In the genomic region with DNA sequence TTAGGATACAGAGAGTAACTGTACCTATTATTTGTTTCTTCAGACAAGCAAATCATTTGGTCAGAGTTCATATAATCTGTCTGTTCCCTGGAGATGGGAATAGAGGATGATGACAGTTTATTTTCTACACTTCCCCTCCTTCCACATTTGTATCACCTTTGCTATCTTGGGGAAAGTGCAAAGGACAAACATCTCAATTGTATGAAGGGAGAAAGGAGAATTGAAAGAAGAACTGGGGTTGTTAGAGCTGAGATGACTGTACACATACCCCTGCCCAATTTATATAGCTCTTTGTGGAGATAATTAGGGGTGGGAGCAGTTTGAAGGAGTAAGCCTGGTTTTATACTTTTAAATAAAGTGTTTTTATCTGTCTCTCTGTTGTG, we compare ENCODE assay signal across 12 cellular contexts. TPM values are rescaled to one million over a fixed set of nuclear protein-coding genes. Genes with fewer than 3 reads are reported as not detected.
A peak's percentile ranks its signal among the peaks of the same experiment; 100 is the strongest.
DNase-seq lines count a peak whose midpoint lies in the region; ATAC-seq and TF ChIP-seq lines count a peak whose summit lies in the region.
"Had no signal": no experiment of that assay in that cellular context is flagged by ENCODE, and none has a peak within 500 bp of the region (broad histone marks: within the 10 kb centered on the region; RNA-seq: fewer than 3 reads in every experiment).

No MANE protein-coding gene starts in this region.

- DNase-seq in OCI-LY7 (ENCODE audit: low spot score) (no peak), fibroblast of lung (ENCODE audit: low read depth in 2 of 2) (no peak), psoas muscle (no peak), GM19238 (ENCODE audit: insufficient read length, low spot score) (no peak)
- DNase-seq in activated CD4-positive, alpha-beta T cell treated with anti-CD3 and anti-CD28 coated beads, Interleukin-2, amount 10 ng/mL, durations not matched to agents 7 days and 5 days = no peak
- no peak for DNase-seq in activated CD8-positive, alpha-beta memory T cell treated with anti-CD3 and anti-CD28 coated beads, Interleukin-2, amount 50 U/mL, for 4 hours
- DNase-seq: activated CD4-positive, alpha-beta T cell treated with anti-CD3 and anti-CD28 coated beads for 48 hours; NCI-H446 had no signal

- H2AFZ ChIP-seq in OCI-LY7 (ENCODE audit: low read length) (peak overlapping the region; percentile 75; the same call in 1 of the 2 replicates), fibroblast of lung (ENCODE audit: low read length) (no peak overlapping the region)

- H3K9me2 ChIP-seq in OCI-LY7 (ENCODE audit: insufficient read depth, low read length) = no peaks in the 10 kb centered on the region

- H3K4me3 Mint-ChIP-seq in activated CD4-positive, alpha-beta T cell treated with anti-CD3 and anti-CD28 coated beads, Interleukin-2, amount 10 ng/mL, durations not matched to agents 7 days and 5 days = no peak overlapping the region

- H3K9me3 Mint-ChIP-seq in activated CD4-positive, alpha-beta T cell treated with anti-CD3 and anti-CD28 coated beads, Interleukin-2, amount 10 ng/mL, durations not matched to agents 7 days and 5 days = peaks cover 2% of the 10 kb centered on the region
- H3K9me3 Mint-ChIP-seq: mesothelial cell of epicardium had no signal

- BruUV-seq in OCI-LY7 (replicated peaks; lab: Mats Ljungman, UMichigan) = TSS peak; percentile 99

- H3K4me3 ChIP-seq in OCI-LY7 (ENCODE audit: low read depth, low read length, poor library complexity, severe bottlenecking) (no peak overlapping the region), fibroblast of lung (replicated peaks in 1 of 4; ENCODE audit: control extremely low read depth in 1 of 4, insufficient read depth in 1 of 4, low read depth in 3 of 4, low read length in 4 of 4) (peak overlapping the region in 1 of 4 experiments; percentile 60), psoas muscle (peak overlapping the region; percentile 50)

- peak overlapping the region; percentile 62 for H3K4me2 ChIP-seq in OCI-LY7 (ENCODE audit: low read length)
- no peak overlapping the region for H3K4me2 ChIP-seq in fibroblast of lung (ENCODE audit: extremely low read depth, insufficient read depth, low read length)

- H3K27ac Mint-ChIP-seq in activated CD4-positive, alpha-beta T cell treated with anti-CD3 and anti-CD28 coated beads, Interleukin-2, amount 10 ng/mL, durations not matched to agents 7 days and 5 days = no peak overlapping the region
- H3K27ac Mint-ChIP-seq: mesothelial cell of epicardium had no signal

- POLR2A ChIA-PET in OCI-LY7 (lab: Charles Lee) = interaction anchor here (1.2 to 4.6 kb wide), 13 partner anchors 11 to 120 kb away, joined by 3 to 67 read pairs (median 10); a partner anchor contains a TSS
- POLR2A ChIA-PET in activated CD4-positive, alpha-beta T cell treated with anti-CD3 and anti-CD28 coated beads, Interleukin-2, amount 10 ng/mL, durations not matched to agents 7 days and 5 days (lab: Charles Lee) = interaction anchor here (1.5 to 2.8 kb wide), 4 partner anchors 14 to 19 kb away, joined by 3 to 22 read pairs (median 10); a partner anchor contains a TSS

- H3K4me1 Mint-ChIP-seq in activated CD4-positive, alpha-beta T cell treated with anti-CD3 and anti-CD28 coated beads, Interleukin-2, amount 10 ng/mL, durations not matched to agents 7 days and 5 days = peaks cover 28% of the 10 kb centered on the region

- intact Hi-C loops in OCI-LY7 (cut with micrococcal nuclease; ENCODE audit: unreplicated experiment) (loop anchor here (2.0 to 5.0 kb wide), 2 partner anchors 58 to 131 kb away; a partner anchor contains a TSS), psoas muscle (cut with DNase I) (loop anchor here in 1 of 2 donors (2.0 kb wide), 1 partner anchor 18 kb away; no protein-coding TSS in a partner anchor)

- H3K79me2 ChIP-seq in OCI-LY7 (ENCODE audit: insufficient read depth, low read depth, low read length) = no peaks in the 10 kb centered on the region
- no peaks in the 10 kb centered on the region for H3K79me2 ChIP-seq in fibroblast of lung (ENCODE audit: control insufficient read depth, insufficient read depth, low read length)

- no peaks in the 10 kb centered on the region for H3K9me3 ChIP-seq in OCI-LY7 (ENCODE audit: low read length)
- no peaks in the 10 kb centered on the region for H3K9me3 ChIP-seq in fibroblast of lung (ENCODE audit: control insufficient read depth, insufficient read depth, low read depth, low read length)
- no peaks in the 10 kb centered on the region for H3K9me3 ChIP-seq in psoas muscle

- no peaks in the 10 kb centered on the region for H3K27me3 ChIP-seq in fibroblast of lung (ENCODE audit: control insufficient read depth, insufficient read depth, low read length)
- no peaks in the 10 kb centered on the region for H3K27me3 ChIP-seq in psoas muscle (ENCODE audit: insufficient read depth in 3 of 3, low read length in 2 of 3)

- H4K20me1 ChIP-seq in OCI-LY7 (ENCODE audit: insufficient read depth, low read length) = no peaks in the 10 kb centered on the region
- no peaks in the 10 kb centered on the region for H4K20me1 ChIP-seq in fibroblast of lung (ENCODE audit: control insufficient read depth, extremely low read depth, insufficient read depth, low read length)

- no peak for ATAC-seq in psoas muscle
- no peak for ATAC-seq in GM21526 (IDR thresholded peaks at IDR 0.05; ENCODE audit: low FRiP score, unreplicated experiment)

- CTCF ChIA-PET in OCI-LY7 (lab: Charles Lee; ENCODE audit: unreplicated experiment) = interaction anchor here (1.4 to 4.1 kb wide), 6 partner anchors 9 to 34 kb away, joined by 4 to 20 read pairs (median 7); a partner anchor contains a TSS
- CTCF ChIA-PET in activated CD4-positive, alpha-beta T cell treated with anti-CD3 and anti-CD28 coated beads, Interleukin-2, amount 10 ng/mL, durations not matched to agents 7 days and 5 days (lab: Charles Lee) = interaction anchor here (0.9 to 8.7 kb wide), 8 partner anchors 10 to 59 kb away, joined by 3 to 190 read pairs (median 16); a partner anchor contains a TSS

- TF ChIP-seq CTCF in C4-2B (conservative IDR thresholded peaks at IDR 0.05) (no peak), OCI-LY7 (conservative IDR thresholded peaks at IDR 0.05; ENCODE audit: low read length) (no peak), fibroblast of lung (conservative IDR thresholded peaks at IDR 0.05 in 1 of 2, IDR thresholded peaks at IDR 0.05 in 1 of 2; ENCODE audit: low read depth in 1 of 2, low read length in 2 of 2) (no peak), psoas muscle (IDR thresholded peaks at IDR 0.05) (no peak)

- H3K27ac ChIP-seq in C4-2B (peak overlapping the region; percentile 84), OCI-LY7 (ENCODE audit: low read depth, low read length, poor library complexity, severe bottlenecking) (peak overlapping the region; percentile 94), fibroblast of lung (ENCODE audit: insufficient read depth, low read length) (peak overlapping the region; percentile 85), psoas muscle (peak overlapping the region; percentile 98)

- no peaks in the 10 kb centered on the region for H3K36me3 ChIP-seq in OCI-LY7 (ENCODE audit: insufficient read depth, low read length)
- no peaks in the 10 kb centered on the region for H3K36me3 ChIP-seq in fibroblast of lung (ENCODE audit: control insufficient read depth, insufficient read depth, low read length)
- peaks cover 0 to 11% of the 10 kb centered on the region in 2 donors for H3K36me3 ChIP-seq in psoas muscle (ENCODE audit: insufficient read depth in 1 of 2, low read depth in 1 of 2)

- H3K9ac ChIP-seq in fibroblast of lung (ENCODE audit: insufficient read depth, low read length) = no peak overlapping the region

- peaks cover 3% of the 10 kb centered on the region for H3K36me3 Mint-ChIP-seq in activated CD4-positive, alpha-beta T cell treated with anti-CD3 and anti-CD28 coated beads, Interleukin-2, amount 10 ng/mL, durations not matched to agents 7 days and 5 days (ENCODE audit: low read depth)
- H3K36me3 Mint-ChIP-seq: mesothelial cell of epicardium had no signal

- H3K4me1 ChIP-seq in OCI-LY7 (ENCODE audit: insufficient read depth, low read length, poor library complexity, severe bottlenecking) (peaks cover 62% of the 10 kb centered on the region), fibroblast of lung (ENCODE audit: control insufficient read depth, extremely low read depth, insufficient read depth, low read length) (peaks cover 21% of the 10 kb centered on the region), psoas muscle (peaks cover 57% of the 10 kb centered on the region)

- no peaks in the 10 kb centered on the region for H3K27me3 Mint-ChIP-seq in activated CD4-positive, alpha-beta T cell treated with anti-CD3 and anti-CD28 coated beads, Interleukin-2, amount 10 ng/mL, durations not matched to agents 7 days and 5 days

RNA-seq across cellular contexts. Expression of a gene that starts 14.0 kb away (rescaled TPM):
- total RNA-seq in OCI-LY7 (2014; rRNA removed; shearing (Covaris generic)) = 19.8 and 29.8 TPM in 2 replicates
- total RNA-seq in OCI-LY7 (2022) = 27.3 and 30.7 TPM in 2 replicates
- total RNA-seq in fibroblast of lung = 15.4 and 23.8 TPM in 2 replicates
- polyA plus RNA-seq in fibroblast of lung = 22.6 and 23.3 TPM in 2 replicates
- polyA plus RNA-seq in fibroblast of lung (2012) = 37.3 and 38.6 TPM in 2 replicates
- polyA minus RNA-seq in fibroblast of lung (ENCODE audit: low replicate concordance) = 7.0 and 10.0 TPM in 2 replicates
- total RNA-seq in psoas muscle = 10 to 100 TPM; 30.5 to 62.5 (median 48.9) TPM
- 100 to 1,000 TPM in 1 of 3 donors, 10 to 100 TPM in 2; 59.9 to 139 (median 98.1) TPM for polyA plus RNA-seq in psoas muscle
- total RNA-seq in activated CD4-positive, alpha-beta T cell treated with anti-CD3 and anti-CD28 coated beads, Interleukin-2, amount 10 ng/mL, durations not matched to agents 7 days and 5 days = 10 to 100 TPM; 27.3 to 29.2 TPM

RNA-seq across cellular contexts. Expression of a gene that starts 14.1 kb away (rescaled TPM):
- 0.62 and 1.9 TPM in 2 replicates for total RNA-seq in OCI-LY7 (2014; rRNA removed; shearing (Covaris generic))
- 4.5 and 4.8 TPM in 2 replicates for total RNA-seq in OCI-LY7 (2022)
- total RNA-seq in fibroblast of lung = 0.26 and 1.2 TPM in 2 replicates
- 1.9 and 2.6 TPM in 2 replicates for polyA plus RNA-seq in fibroblast of lung
- 2.8 and 4.1 TPM in 2 replicates for polyA plus RNA-seq in fibroblast of lung (2012)
- 2.6 and 4.5 TPM in 2 replicates for polyA minus RNA-seq in fibroblast of lung (ENCODE audit: low replicate concordance)
- total RNA-seq in psoas muscle = 10 to 100 TPM in 1 of 4 donors, 1 to 10 TPM in 2, under 1 TPM in 1; 0.42 to 12.3 (median 4.9) TPM
- 10 to 100 TPM in 1 of 3 donors, 1 to 10 TPM in 2; 6.6 to 14.7 (median 7.4) TPM for polyA plus RNA-seq in psoas muscle
- total RNA-seq in activated CD4-positive, alpha-beta T cell treated with anti-CD3 and anti-CD28 coated beads, Interleukin-2, amount 10 ng/mL, durations not matched to agents 7 days and 5 days = 1 to 10 TPM; 2.0 to 2.2 TPM
- total RNA-seq: Daoy had no signal

RNA-seq across cellular contexts. Expression of a gene that starts 17.9 kb away (rescaled TPM):
- 99.9 and 144 TPM in 2 replicates for total RNA-seq in OCI-LY7 (2014; rRNA removed; shearing (Covaris generic))
- total RNA-seq in OCI-LY7 (2022) (50.3 and 76.8 TPM in 2 replicates), fibroblast of lung (361 and 773 TPM in 2 replicates), psoas muscle (1,000 to 10,000 TPM in 3 of 4 donors, 100 to 1,000 TPM in 1; 887 to 2,747 (median 1,374) TPM)
- polyA plus RNA-seq in fibroblast of lung (61.1 and 204 TPM in 2 replicates), psoas muscle (1,000 to 10,000 TPM; 1,253 to 1,929 (median 1,863) TPM)
- polyA plus RNA-seq in fibroblast of lung (2012) = 27.5 and 83.7 TPM in 2 replicates
- polyA minus RNA-seq in fibroblast of lung (ENCODE audit: low replicate concordance) = 82.9 and 185 TPM in 2 replicates
- total RNA-seq in activated CD4-positive, alpha-beta T cell treated with anti-CD3 and anti-CD28 coated beads, Interleukin-2, amount 10 ng/mL, durations not matched to agents 7 days and 5 days = 100 to 1,000 TPM; 240 to 262 TPM

RNA-seq across cellular contexts. Expression of a gene that starts 20.7 kb away (rescaled TPM):
- 10.2 and 11.6 TPM in 2 replicates for total RNA-seq in OCI-LY7 (2014; rRNA removed; shearing (Covaris generic))
- total RNA-seq in OCI-LY7 (2022) (26.3 and 31.8 TPM in 2 replicates), fibroblast of lung (10.5 and 14.2 TPM in 2 replicates), psoas muscle (10 to 100 TPM; 14.6 to 59.7 (median 38.0) TPM)
- polyA plus RNA-seq in fibroblast of lung (63.3 and 65.7 TPM in 2 replicates), psoas muscle (10 to 100 TPM; 23.5 to 36.9 (median 28.1) TPM)
- 17.0 and 20.1 TPM in 2 replicates for polyA plus RNA-seq in fibroblast of lung (2012)
- 28.7 and 31.4 TPM in 2 replicates for polyA minus RNA-seq in fibroblast of lung (ENCODE audit: low replicate concordance)
- total RNA-seq in activated CD4-positive, alpha-beta T cell treated with anti-CD3 and anti-CD28 coated beads, Interleukin-2, amount 10 ng/mL, durations not matched to agents 7 days and 5 days = 10 to 100 TPM; 49.5 to 57.5 TPM

RNA-seq across cellular contexts. Expression of a gene that starts 43.1 kb away (rescaled TPM):
- not detected in 2 replicates for total RNA-seq in OCI-LY7 (2014; rRNA removed; shearing (Covaris generic))
- not detected in 2 replicates for total RNA-seq in OCI-LY7 (2022)
- total RNA-seq in fibroblast of lung = not detected in 2 replicates
- polyA plus RNA-seq in fibroblast of lung = not detected in 2 replicates
- polyA plus RNA-seq in fibroblast of lung (2012) = not detected in 2 replicates
- not detected in 2 replicates for polyA minus RNA-seq in fibroblast of lung (ENCODE audit: low replicate concordance)
- total RNA-seq in psoas muscle = 100 to 1,000 TPM; 240 to 354 (median 317) TPM
- polyA plus RNA-seq in psoas muscle = 100 to 1,000 TPM in 2 of 3 donors, 10 to 100 TPM in 1; 38.1 to 314 (median 168) TPM
- total RNA-seq in activated CD4-positive, alpha-beta T cell treated with anti-CD3 and anti-CD28 coated beads, Interleukin-2, amount 10 ng/mL, durations not matched to agents 7 days and 5 days = not detected
- total RNA-seq: Daoy, mesothelial cell of epicardium had no signal
